In the genomic region with DNA sequence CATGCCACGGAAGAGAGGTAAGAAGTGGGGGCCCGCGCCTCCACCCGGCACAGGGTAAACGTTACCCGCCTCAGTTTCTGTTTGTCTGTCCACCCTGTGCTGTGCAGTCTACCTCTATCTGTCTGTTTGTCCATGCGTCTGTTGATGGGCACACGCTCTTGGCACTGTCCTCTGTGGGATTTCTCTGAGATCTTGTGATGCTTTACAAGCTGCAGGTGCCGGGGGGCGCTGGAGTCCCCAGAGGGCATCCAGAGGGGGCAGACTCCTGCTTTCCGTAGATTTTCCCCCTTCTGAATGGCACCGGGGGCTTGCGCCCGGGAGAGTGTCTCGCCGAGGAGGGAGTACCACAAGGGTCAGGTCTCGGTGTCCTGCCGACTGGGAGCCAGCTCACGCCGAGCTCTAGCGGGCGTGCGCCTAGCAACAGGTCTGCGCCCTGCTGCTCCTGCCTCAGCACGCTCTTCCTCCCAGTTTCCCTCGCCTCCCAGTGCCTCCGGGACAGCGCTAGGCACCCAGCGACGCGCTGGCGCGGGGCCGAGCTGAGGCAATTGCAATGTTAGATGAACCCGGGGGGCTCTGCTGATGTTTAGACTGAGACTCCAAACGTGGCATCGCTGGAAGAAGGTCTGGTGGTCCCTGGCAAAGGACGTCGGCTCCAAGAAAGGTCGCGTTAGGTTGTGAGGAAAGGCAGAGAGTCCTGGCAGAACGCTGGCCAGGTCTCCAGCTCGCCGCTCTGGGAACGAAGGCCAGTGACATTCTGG, we compare ENCODE assay signal across 10 cellular contexts. TPM values are rescaled to one million over a fixed set of nuclear protein-coding genes. Genes with fewer than 3 reads are reported as not detected.
DNase-seq lines count a peak whose midpoint lies in the region; TF ChIP-seq lines count a peak whose summit lies in the region.
"Had no signal": no experiment of that assay in that cellular context is flagged by ENCODE, and none has a peak within 500 bp of the region (broad histone marks: within the 10 kb centered on the region; RNA-seq: fewer than 3 reads in every experiment).

No MANE protein-coding gene starts in this region.

- H3K27ac ChIP-seq in HUES6 (ENCODE audit: low read depth, low read length) (no peak overlapping the region), iPS-18a (ENCODE audit: low read length) (no peak overlapping the region), spleen (no peak overlapping the region)
- H3K27ac ChIP-seq: HL-60 had no signal

- peaks cover 10% of the 10 kb centered on the region for H3K4me1 ChIP-seq in HUES6 (ENCODE audit: control insufficient read depth, insufficient read depth, low read length)
- H3K4me1 ChIP-seq in adipocyte (ENCODE audit: control insufficient read depth, insufficient read depth, low read length): peaks cover 40% of the 10 kb centered on the region
- H3K4me1 ChIP-seq in iPS-18a (ENCODE audit: control insufficient read depth, low read depth, low read length): peaks cover 5% of the 10 kb centered on the region
- peaks cover 16 to 56% (median 34%) of the 10 kb centered on the region in 6 donors for H3K4me1 ChIP-seq in spleen

- no peak for DNase-seq in CD14-positive monocyte (ENCODE audit: low spot score)
- peak; percentile 66 for DNase-seq in adipocyte (ENCODE audit: low read depth)
- no peak for DNase-seq in spleen
- DNase-seq in SKM-1 (lab: John Stamatoyannopoulos, UW; ENCODE audit: unreplicated experiment): no peak
- DNase-seq in ureter (ENCODE audit: low spot score): no peak
- no peak for DNase-seq in stimulated activated CD4-positive, alpha-beta T cell treated with anti-CD3 and anti-CD28 coated beads, Interleukin-1b, Interleukin-23, amount 100 ng/mL, for 48 hours

- peaks cover 50 to 70% (median 68%) of the 10 kb centered on the region in 3 donors for H3K27me3 Mint-ChIP-seq in CD14-positive monocyte (ENCODE audit: low read depth in 3 of 3)

- H3K9ac ChIP-seq in HUES6 (ENCODE audit: low read length) (no peak overlapping the region), adipocyte (ENCODE audit: low read length) (peak overlapping the region; percentile 85), iPS-18a (ENCODE audit: low read length) (no peak overlapping the region)

- TF ChIP-seq POLR2A in spleen (IDR thresholded peaks at IDR 0.05): no peak

- H3K36me3 ChIP-seq in HUES6 (ENCODE audit: control insufficient read depth, insufficient read depth, low read length) (no peaks in the 10 kb centered on the region), adipocyte (ENCODE audit: control insufficient read depth, insufficient read depth, low read length, severe bottlenecking) (peaks cover 27% of the 10 kb centered on the region), iPS-18a (ENCODE audit: control insufficient read depth, low read depth, low read length) (no peaks in the 10 kb centered on the region), spleen (no peaks in the 10 kb centered on the region)

- H3K27ac Mint-ChIP-seq in CD14-positive monocyte: peak overlapping the region in 1 of 7 donors; percentile 23
- H3K27ac Mint-ChIP-seq: memory B cell had no signal

- intact Hi-C loops in CD14-positive monocyte (cut with micrococcal nuclease): loop anchor here (5.0 kb wide), 2 partner anchors 83 to 323 kb away; partner anchors contain the start of gene ABHD17C (in 1 of the 2)
- intact Hi-C loops in spleen (cut with DNase I; ENCODE audit: low total_unique reads): loop anchor here (10.0 kb wide), 1 partner anchor 85 kb away; the partner anchor contains the start of gene ABHD17C

- peaks cover 32% of the 10 kb centered on the region for H3K4me1 Mint-ChIP-seq in CD14-positive monocyte

- 3 to 6% (median 5%) methylated on average over 27 to 45 of the region's 45 CpGs for WGBS in spleen, 5 donors

- H3K4me3 ChIP-seq in HUES6 (ENCODE audit: low read depth, low read length) (peak overlapping the region; percentile 59), adipocyte (ENCODE audit: low read length) (peak overlapping the region; percentile 89), iPS-18a (ENCODE audit: low read length) (peak overlapping the region; percentile 60), spleen (peak overlapping the region; percentile 20 to 63 (median 47))

- peaks cover 2 to 21% (median 11%) of the 10 kb centered on the region in 7 donors for H3K9me3 Mint-ChIP-seq in CD14-positive monocyte
- H3K9me3 Mint-ChIP-seq: memory B cell had no signal

- H3K27me3 ChIP-seq in HUES6 (ENCODE audit: control insufficient read depth, insufficient read depth, low read length) (peaks cover 55% of the 10 kb centered on the region), adipocyte (replicated peaks; ENCODE audit: control insufficient read depth, insufficient read depth, low read length) (no peaks in the 10 kb centered on the region), iPS-18a (ENCODE audit: control insufficient read depth, insufficient read depth, low read length) (peaks cover 59% of the 10 kb centered on the region), spleen (replicated peaks in 1 of 7) (peaks cover 0 to 64% (median 25%) of the 10 kb centered on the region in 7 donors)

- TF ChIP-seq CTCF in CD14-positive monocyte (IDR thresholded peaks at IDR 0.05): no peak
- TF ChIP-seq CTCF in spleen (IDR thresholded peaks at IDR 0.05 in 8 of 11, conservative IDR thresholded peaks at IDR 0.05 in 3 of 11): no peak

- peak overlapping the region; percentile 55 to 94 for H3K4me3 Mint-ChIP-seq in CD14-positive monocyte
- H3K4me3 Mint-ChIP-seq: memory B cell had no signal

- no peaks in the 10 kb centered on the region for H3K9me3 ChIP-seq in HUES6 (ENCODE audit: control insufficient read depth, insufficient read depth, low read depth, low read length)
- H3K9me3 ChIP-seq in adipocyte (ENCODE audit: control insufficient read depth, low read length): no peaks in the 10 kb centered on the region
- no peaks in the 10 kb centered on the region for H3K9me3 ChIP-seq in iPS-18a (ENCODE audit: control insufficient read depth, low read depth, low read length)
- H3K9me3 ChIP-seq in spleen: no peaks in the 10 kb centered on the region

- H3K36me3 Mint-ChIP-seq in CD14-positive monocyte: peaks cover 7 to 12% of the 10 kb centered on the region in 2 donors
- H3K36me3 Mint-ChIP-seq: memory B cell had no signal

RNA-seq across cellular contexts. Expression of gene CEMIP, which starts 0.7 kb away (rescaled TPM):
- polyA plus RNA-seq in CD14-positive monocyte: not detected
- total RNA-seq in spleen: 1 to 10 TPM in 5 of 7 donors, under 1 TPM in 1, not detected in 1; 0.34 to 3.0 (median 2.0) TPM
- under 1 TPM; 0.20 to 0.46 (median 0.22) TPM for polyA plus RNA-seq in spleen
- total RNA-seq in ureter: 0.23 TPM
